In the genomic region with DNA sequence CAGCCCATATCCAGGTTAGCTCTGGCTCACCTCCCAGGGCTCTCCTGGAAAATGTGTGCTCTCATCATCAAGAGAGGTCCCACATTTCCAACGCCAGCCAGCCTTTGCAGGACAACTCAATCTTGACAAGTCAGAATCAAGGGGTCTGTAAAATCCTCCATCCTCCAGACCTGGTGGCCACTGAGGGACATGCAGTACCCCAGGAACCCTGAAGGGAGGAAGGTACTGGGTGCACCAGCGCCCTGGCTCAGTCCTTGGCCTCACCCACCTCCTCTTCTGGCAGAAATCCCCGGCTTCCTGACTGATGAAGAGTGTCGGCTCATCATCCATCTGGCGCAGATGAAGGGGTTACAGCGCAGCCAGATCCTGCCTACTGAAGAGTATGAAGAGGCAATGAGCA, we compare ENCODE assay signal across 23 cellular contexts. TPM values are rescaled to one million over a fixed set of nuclear protein-coding genes. Genes with fewer than 3 reads are reported as not detected.
DNase-seq lines count a peak whose midpoint lies in the region; ATAC-seq and TF ChIP-seq lines count a peak whose summit lies in the region.
"Had no signal": no experiment of that assay in that cellular context is flagged by ENCODE, and none has a peak within 500 bp of the region (broad histone marks: within the 10 kb centered on the region; RNA-seq: fewer than 3 reads in every experiment).

No MANE protein-coding gene starts in this region.

- TF ChIP-seq CTCF in H9 (conservative IDR thresholded peaks at IDR 0.05) (peak; percentile 26; the same call in 1 of the 3 replicates), brain (conservative IDR thresholded peaks at IDR 0.05) (no peak)

- H3T11ph ChIP-seq in H9 (ENCODE audit: low read length) = no peak overlapping the region

- H3K18ac ChIP-seq in H9 (ENCODE audit: insufficient read length, low read depth, low read length) = no peak overlapping the region

- no peak overlapping the region for H2AK5ac ChIP-seq in H9 (ENCODE audit: insufficient read length, low read length)

- no peak overlapping the region for H3K14ac ChIP-seq in H9 (ENCODE audit: insufficient read depth, low read length)

- no peak overlapping the region for H4K91ac ChIP-seq in H9 (ENCODE audit: insufficient read length, low read depth, low read length)

- H3K23ac ChIP-seq in H9 (ENCODE audit: insufficient read length, low read depth, low read length) = no peak overlapping the region

- no peak overlapping the region for H2AFZ ChIP-seq in H9 (ENCODE audit: low read length)

- no peak overlapping the region for H2BK15ac ChIP-seq in H9 (ENCODE audit: low read depth, low read length)

- DNase-seq in activated T-cell treated with anti-CD3 and anti-CD28 coated beads, Interleukin-2, amount 50 U/mL, for 72 hours = no peak
- no peak for DNase-seq in activated T-cell treated with anti-CD3 and anti-CD28 coated beads for 4 hours
- no peak for DNase-seq in H9
- DNase-seq in NCI-H1417 treated with DMSO at 0.1 percent for 48 hours (lab: John Stamatoyannopoulos, UW) = no peak
- DNase-seq: activated effector memory CD4-positive, alpha-beta T cell treated with Interleukin-2 at 50 U/mL for 16 hours; DMS79 treated with DMSO at 0.1 percent for 48 hours; hippocampal formation; immature natural killer cell; mesenchymal stem cell; NCI-H1092; NCI-H1930; NCI-H526 treated with DMSO at 0.1 percent for 48 hours; sigmoid colon; T-helper 1 cell had no signal

- H3K4ac ChIP-seq in H9 (ENCODE audit: low read depth, low read length) = no peak overlapping the region

- no peak overlapping the region for H2BK12ac ChIP-seq in H9 (ENCODE audit: insufficient read length, low read depth, low read length)

- no peak overlapping the region for H4K5ac ChIP-seq in H9 (ENCODE audit: insufficient read length, low read depth, low read length)

- H4K20me1 ChIP-seq in H9 (ENCODE audit: control insufficient read depth, insufficient read depth, insufficient read length) = no peaks in the 10 kb centered on the region

- H3K27me3 ChIP-seq in H9 (ENCODE audit: insufficient read depth, low read length) = no peaks in the 10 kb centered on the region
- H3K27me3 ChIP-seq: cardiac muscle cell, esophagus muscularis mucosa, sigmoid colon had no signal

- no peak overlapping the region for H3K4me2 ChIP-seq in H9 (ENCODE audit: insufficient read depth, insufficient read length, low read length)

- H2BK120ac ChIP-seq in H9 (ENCODE audit: low read depth, low read length, poor library complexity, severe bottlenecking) = no peak overlapping the region

- no CpG with 5 or more reads among the region's 6 CpGs for WGBS in H9 (ENCODE audit: extremely low coverage, insufficient read length, low lambda C conversion rate)

- H3K23me2 ChIP-seq in H9 (ENCODE audit: insufficient read length, low read depth, low read length, poor library complexity, severe bottlenecking) = no peaks in the 10 kb centered on the region

- H3K56ac ChIP-seq in H9 (ENCODE audit: insufficient read length, low read depth, low read length) = no peak overlapping the region

- H3K79me2 ChIP-seq in H9 (ENCODE audit: insufficient read depth, low read length) = no peaks in the 10 kb centered on the region

- H2BK20ac ChIP-seq in H9 (ENCODE audit: low read depth, low read length, poor library complexity, severe bottlenecking) = no peak overlapping the region

- H3K79me1 ChIP-seq in H9 (ENCODE audit: insufficient read depth, low read depth, low read length, poor library complexity, severe bottlenecking) = no peaks in the 10 kb centered on the region

- ATAC-seq in activated T-cell treated with anti-CD3 and anti-CD28 coated beads, Interleukin-2, amount 50 U/mL, for 72 hours (replicated peaks in 1 of 2) = no peak
- ATAC-seq in HG02973 (IDR thresholded peaks at IDR 0.05; ENCODE audit: unreplicated experiment) = no peak

- no peaks in the 10 kb centered on the region for H3K4me1 Mint-ChIP-seq in activated T-cell treated with anti-CD3 and anti-CD28 coated beads, Interleukin-2, amount 50 U/mL, for 72 hours (ENCODE audit: low read depth)
- H3K4me1 Mint-ChIP-seq in H9 (peaks cover 21 to 24% of the 10 kb centered on the region in 2 experiments), brain (peaks cover 48% of the 10 kb centered on the region)

- H4K8ac ChIP-seq in H9 (replicated peaks; ENCODE audit: insufficient read length, low read depth, low read length) = no peak overlapping the region

- no peak overlapping the region for H2BK5ac ChIP-seq in H9 (ENCODE audit: insufficient read length, low read length)

- no peaks in the 10 kb centered on the region for H3K9me3 ChIP-seq in H9 (ENCODE audit: control insufficient read depth, low read depth, low read length)
- H3K9me3 ChIP-seq: esophagus muscularis mucosa, sigmoid colon had no signal

- H3K4me3 Mint-ChIP-seq in activated T-cell treated with anti-CD3 and anti-CD28 coated beads, Interleukin-2, amount 50 U/mL, for 72 hours = no peak overlapping the region
- H3K4me3 Mint-ChIP-seq in H9 = no peak overlapping the region
- H3K4me3 Mint-ChIP-seq in brain = no peak overlapping the region
- H3K4me3 Mint-ChIP-seq: B cell; immature natural killer cell; stimulated activated naive CD8-positive, alpha-beta T cell treated with anti-CD3 and anti-CD28 coated beads, Interleukin-15, Interleukin-2, amounts not matched to agents 100 ng/mL and 50 ng/mL, for 24 hours had no signal

- no peaks in the 10 kb centered on the region for H3K27me3 Mint-ChIP-seq in activated T-cell treated with anti-CD3 and anti-CD28 coated beads, Interleukin-2, amount 50 U/mL, for 72 hours (ENCODE audit: low read depth)
- no peaks in the 10 kb centered on the region for H3K27me3 Mint-ChIP-seq in H9 (ENCODE audit: low read depth)
- no peaks in the 10 kb centered on the region for H3K27me3 Mint-ChIP-seq in brain
- H3K27me3 Mint-ChIP-seq: B cell; stimulated activated naive CD8-positive, alpha-beta T cell treated with anti-CD3 and anti-CD28 coated beads, Interleukin-15, Interleukin-2, amounts not matched to agents 100 ng/mL and 50 ng/mL, for 24 hours had no signal

- H3K4me1 ChIP-seq in H9 (ENCODE audit: insufficient read depth, low read length) = no peaks in the 10 kb centered on the region

- H3K27ac Mint-ChIP-seq in activated T-cell treated with anti-CD3 and anti-CD28 coated beads, Interleukin-2, amount 50 U/mL, for 72 hours = peak overlapping the region; percentile 59
- H3K27ac Mint-ChIP-seq in H9 (peak overlapping the region; percentile 28 to 83 (median 82); a peak in 4 of 7 replicates), brain (peak overlapping the region; percentile 60 to 96 (median 79))
- H3K27ac Mint-ChIP-seq: B cell; immature natural killer cell; progenitor cell of endocrine pancreas; stimulated activated naive CD8-positive, alpha-beta T cell treated with anti-CD3 and anti-CD28 coated beads, Interleukin-15, Interleukin-2, amounts not matched to agents 100 ng/mL and 50 ng/mL, for 24 hours had no signal

- H3K36me3 Mint-ChIP-seq in activated T-cell treated with anti-CD3 and anti-CD28 coated beads, Interleukin-2, amount 50 U/mL, for 72 hours (ENCODE audit: insufficient read depth in 2 of 2) = no peaks in the 10 kb centered on the region
- H3K36me3 Mint-ChIP-seq in H9 (ENCODE audit: insufficient read depth in 1 of 3, low read depth in 3 of 3) (peaks cover 0 to 7% (median 0%) of the 10 kb centered on the region in 3 experiments; a peak in 3 of 7 replicates), brain (peaks cover 5% of the 10 kb centered on the region)
- H3K36me3 Mint-ChIP-seq: immature natural killer cell had no signal

- no peaks in the 10 kb centered on the region for H3K9me3 Mint-ChIP-seq in activated T-cell treated with anti-CD3 and anti-CD28 coated beads, Interleukin-2, amount 50 U/mL, for 72 hours
- no peaks in the 10 kb centered on the region for H3K9me3 Mint-ChIP-seq in H9
- H3K9me3 Mint-ChIP-seq in brain = no peaks in the 10 kb centered on the region
- H3K9me3 Mint-ChIP-seq: immature natural killer cell; stimulated activated naive CD8-positive, alpha-beta T cell treated with anti-CD3 and anti-CD28 coated beads, Interleukin-15, Interleukin-2, amounts not matched to agents 100 ng/mL and 50 ng/mL, for 24 hours had no signal

- H3K9ac ChIP-seq in H9 (ENCODE audit: extremely low read depth, insufficient read length, low read length) = no peak overlapping the region

- no peak overlapping the region for H3K27ac ChIP-seq in H9 (ENCODE audit: insufficient read length, low read depth, low read length)
- H3K27ac ChIP-seq: cardiac muscle cell, coronary artery, esophagus muscularis mucosa, sigmoid colon had no signal

RNA-seq across cellular contexts. Expression of a gene that starts 6.0 kb away (rescaled TPM):
- 100 to 1,000 TPM; 145 to 159 TPM for total RNA-seq in activated T-cell treated with anti-CD3 and anti-CD28 coated beads, Interleukin-2, amount 50 U/mL, for 72 hours
- 282 and 298 TPM in 2 replicates for total RNA-seq in H9 (2021)
- 109 TPM for polyA plus RNA-seq in brain (ENCODE audit: insufficient read depth, low read depth, low replicate concordance)

RNA-seq across cellular contexts. Expression of a gene that starts 11.1 kb away (rescaled TPM):
- total RNA-seq in activated T-cell treated with anti-CD3 and anti-CD28 coated beads, Interleukin-2, amount 50 U/mL, for 72 hours = 10 to 100 TPM; 42.0 to 45.7 TPM
- 34.5 and 36.0 TPM in 2 replicates for total RNA-seq in H9 (2021)
- 64.8 TPM for polyA plus RNA-seq in brain (ENCODE audit: insufficient read depth, low read depth, low replicate concordance)
- total RNA-seq: SK-MEL-5 had no signal

RNA-seq across cellular contexts. Expression of a gene that starts 17.2 kb away (rescaled TPM):
- total RNA-seq in activated T-cell treated with anti-CD3 and anti-CD28 coated beads, Interleukin-2, amount 50 U/mL, for 72 hours = 10 to 100 TPM; 24.8 to 29.8 TPM
- 27.1 and 32.3 TPM in 2 replicates for total RNA-seq in H9 (2021)
- polyA plus RNA-seq in brain (ENCODE audit: insufficient read depth, low read depth, low replicate concordance) = 28.8 TPM

RNA-seq across cellular contexts. Expression of a gene that starts 20.8 kb away (rescaled TPM):
- 10 to 100 TPM; 31.9 to 35.1 TPM for total RNA-seq in activated T-cell treated with anti-CD3 and anti-CD28 coated beads, Interleukin-2, amount 50 U/mL, for 72 hours
- total RNA-seq in H9 (2021) = 39.9 and 40.7 TPM in 2 replicates
- polyA plus RNA-seq in brain (ENCODE audit: insufficient read depth, low read depth, low replicate concordance) = 165 TPM

RNA-seq across cellular contexts. Expression of a gene that starts 28.0 kb away (rescaled TPM):
- 100 to 1,000 TPM; 490 to 562 TPM for total RNA-seq in activated T-cell treated with anti-CD3 and anti-CD28 coated beads, Interleukin-2, amount 50 U/mL, for 72 hours
- total RNA-seq in H9 (2021) = 408 and 414 TPM in 2 replicates
- 130 TPM for polyA plus RNA-seq in brain (ENCODE audit: insufficient read depth, low read depth, low replicate concordance)
